In genomic region chr11:57323503-57324153, GRCh38 we compare ENCODE assay signal across 8 cellular contexts. TPM values are rescaled to one million over a fixed set of nuclear protein-coding genes. Genes with fewer than 3 reads are reported as not detected.
DNase-seq lines count a peak whose midpoint lies in the region; ATAC-seq, FAIRE-seq and TF ChIP-seq lines count a peak whose summit lies in the region.

No MANE protein-coding gene starts in this region.

- peak overlapping the region; percentile 92 for H3K4me3 Mint-ChIP-seq in mesothelial cell of epicardium

- peaks cover 47% of the 10 kb centered on the region for H3K4me1 ChIP-seq in KMS-11 (ENCODE audit: low read depth, poor library complexity, severe bottlenecking)

- no peaks in the 10 kb centered on the region for H4K20me1 ChIP-seq in KMS-11 (ENCODE audit: insufficient read depth)

- H3K27me3 Mint-ChIP-seq in mesothelial cell of epicardium (ENCODE audit: low read depth): no peaks in the 10 kb centered on the region

- H3K9ac ChIP-seq in KMS-11: peak overlapping the region; percentile 65

- DNase-seq in AG04450 (ENCODE audit: low read depth, low spot score) (no peak), bronchial epithelial cell (ENCODE audit: low read depth) (no peak), mesothelial cell of epicardium (ENCODE audit: low spot score in 2 of 2, unreplicated experiment in 2 of 2) (no peak), NCI-H128 (lab: John Stamatoyannopoulos, UW; ENCODE audit: unreplicated experiment) (no peak), NCI-H345 treated with DMSO at 0.1 percent for 48 hours (lab: John Stamatoyannopoulos, UW; ENCODE audit: unreplicated experiment) (no peak)
- DNase-seq in NK-92 treated with Interleukin-12 subunit alpha and Interleukin-12 subunit beta, amount 100 ng/mL, for 24 hours (lab: John Stamatoyannopoulos, UW): no peak

- peaks cover 12% of the 10 kb centered on the region; the same call in 1 of the 2 replicates for H3K79me2 ChIP-seq in KMS-11 (ENCODE audit: insufficient read depth, low read depth)

- ATAC-seq in GM21528 (IDR thresholded peaks at IDR 0.05; ENCODE audit: low FRiP score, unreplicated experiment): no peak

- H2AFZ ChIP-seq in KMS-11 (ENCODE audit: low read depth): peak overlapping the region; percentile 4; the same call in 1 of the 2 replicates

- H3K27me3 ChIP-seq in AG04450 (ENCODE audit: control insufficient read depth, insufficient read depth, low read length) (no peaks in the 10 kb centered on the region), KMS-11 (ENCODE audit: insufficient read depth, low read depth) (no peaks in the 10 kb centered on the region), bronchial epithelial cell (ENCODE audit: control insufficient read depth, insufficient read depth, low read length) (no peaks in the 10 kb centered on the region)

- peaks cover 62% of the 10 kb centered on the region for H3K4me1 Mint-ChIP-seq in mesothelial cell of epicardium

- no peaks in the 10 kb centered on the region for H3K9me3 Mint-ChIP-seq in mesothelial cell of epicardium

- no peak for FAIRE-seq in bronchial epithelial cell (lab: Jason Lieb, UNC)

- no peaks in the 10 kb centered on the region; the same call in 1 of the 2 replicates for H3K9me3 ChIP-seq in AG04450 (ENCODE audit: control insufficient read depth, insufficient read depth, low read length)

- TF ChIP-seq CTCF in AG04450 (IDR thresholded peaks at IDR 0.05; ENCODE audit: low read depth, low read length) (peak; percentile 41), KMS-11 (conservative IDR thresholded peaks at IDR 0.05; ENCODE audit: low read depth, low read length) (no peak), bronchial epithelial cell (IDR thresholded peaks at IDR 0.05; ENCODE audit: insufficient read depth, low read length, severe bottlenecking) (no peak), mesothelial cell of epicardium (IDR thresholded peaks at IDR 0.05; ENCODE audit: unreplicated experiment) (no peak)

- H3K36me3 ChIP-seq in KMS-11 (ENCODE audit: insufficient read depth) (peaks cover 3% of the 10 kb centered on the region; the same call in 1 of the 2 replicates), bronchial epithelial cell (ENCODE audit: control insufficient read depth, insufficient read depth, low read length) (peaks cover 35% of the 10 kb centered on the region)

- H3K27ac Mint-ChIP-seq in mesothelial cell of epicardium: peak overlapping the region; percentile 98

- CTCF ChIA-PET in AG04450 (lab: Charles Lee): interaction anchor here (1.6 kb wide), 2 partner anchors 22 to 482 kb away, joined by 4 to 5 read pairs; no protein-coding TSS in a partner anchor

- H3K36me3 Mint-ChIP-seq in mesothelial cell of epicardium: peaks cover 32% of the 10 kb centered on the region

- H3K4me2 ChIP-seq in KMS-11: peak overlapping the region; percentile 84

- POLR2A ChIA-PET in AG04450 (lab: Yijun Ruan, JAX): interaction anchor here (2.4 to 2.9 kb wide), 2 partner anchors 11 to 12 kb away, joined by 20 to 44 read pairs; no protein-coding TSS in a partner anchor

- H3K27ac ChIP-seq in AG04450 (ENCODE audit: low read depth, low read length) (peak overlapping the region; percentile 77), KMS-11 (no peak overlapping the region)

- H3K4me3 ChIP-seq in AG04450 (ENCODE audit: low read depth, low read length) (peak overlapping the region; percentile 83), KMS-11 (IDR thresholded peaks at IDR 0.05; ENCODE audit: insufficient read depth, low read depth, low read length) (no peak overlapping the region), bronchial epithelial cell (ENCODE audit: low read depth, low read length) (peak overlapping the region; percentile 90)

RNA-seq across cellular contexts. Expression of gene TNKS1BP1, which starts 1.1 kb away (rescaled TPM):
- 59.4 and 63.8 TPM in 2 replicates for polyA plus RNA-seq in AG04450 (2011; rRNA removed)
- 76.8 and 78.0 TPM in 2 replicates for polyA minus RNA-seq in AG04450 (2011; rRNA and poly(A)+ RNA removed)
- total RNA-seq in bronchial epithelial cell (67.9 and 160 TPM in 2 replicates), mesothelial cell of epicardium (201 to 216 TPM (median 216 TPM) in 3 replicates)

RNA-seq across cellular contexts. Expression of gene SSRP1, which starts 12.1 kb away (rescaled TPM):
- 111 and 113 TPM in 2 replicates for polyA plus RNA-seq in AG04450 (2011; rRNA removed)
- 115 and 126 TPM in 2 replicates for polyA minus RNA-seq in AG04450 (2011; rRNA and poly(A)+ RNA removed)
- total RNA-seq in bronchial epithelial cell: 96.6 and 100 TPM in 2 replicates
- total RNA-seq in mesothelial cell of epicardium: 106 to 110 TPM (median 108 TPM) in 3 replicates

RNA-seq across cellular contexts. Expression of gene P2RX3, which starts 14.5 kb away (rescaled TPM):
- not detected in 2 replicates for polyA plus RNA-seq in AG04450 (2011; rRNA removed)
- polyA minus RNA-seq in AG04450 (2011; rRNA and poly(A)+ RNA removed): not detected in 2 replicates
- not detected in 2 replicates for total RNA-seq in bronchial epithelial cell
- total RNA-seq in mesothelial cell of epicardium: 2.0 to 3.1 TPM (median 2.6 TPM) in 3 replicates

RNA-seq across cellular contexts. Expression of gene PRG3, which starts 57.3 kb away (rescaled TPM):
- not detected in 2 replicates for polyA plus RNA-seq in AG04450 (2011; rRNA removed)
- not detected in 2 replicates for polyA minus RNA-seq in AG04450 (2011; rRNA and poly(A)+ RNA removed)
- total RNA-seq in bronchial epithelial cell (not detected in 2 replicates), mesothelial cell of epicardium (not detected in 3 replicates)
